ENCODE assay signal across 10 cellular contexts in the genomic region with DNA sequence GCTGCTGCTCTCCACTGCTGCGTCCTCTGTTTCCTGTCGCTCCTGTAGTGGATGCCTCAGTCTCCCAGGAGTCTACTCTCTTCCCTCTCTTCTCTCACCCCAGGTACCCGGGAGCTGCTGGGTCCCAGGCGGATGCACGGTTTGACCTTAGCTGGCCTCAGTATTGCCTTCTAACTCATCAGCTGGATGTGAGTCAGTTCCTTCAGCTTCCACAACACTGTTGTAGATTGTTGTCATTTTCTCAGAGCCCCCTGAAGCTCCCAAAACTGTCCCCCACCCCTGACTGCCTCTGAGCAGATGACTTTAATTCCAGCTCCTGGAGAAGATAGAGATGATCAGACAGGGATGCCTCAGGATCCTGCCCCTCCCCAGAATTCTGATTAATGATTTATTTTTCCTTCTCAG. TPM values are rescaled to one million over a fixed set of nuclear protein-coding genes. Genes with fewer than 3 reads are reported as not detected.
DNase-seq lines count a peak whose midpoint lies in the region; ATAC-seq and TF ChIP-seq lines count a peak whose summit lies in the region.
"Had no signal": no experiment of that assay in that cellular context is flagged by ENCODE, and none has a peak within 500 bp of the region (broad histone marks: within the 10 kb centered on the region; RNA-seq: fewer than 3 reads in every experiment).

No MANE protein-coding gene starts in this region.

- H3F3A ChIP-seq in SK-N-SH (replicated peaks; ENCODE audit: insufficient read depth), result peaks cover 36% of the 10 kb centered on the region

- TF ChIP-seq CTCF in SK-N-SH (IDR thresholded peaks at IDR 0.05) (no peak), endothelial cell (IDR thresholded peaks at IDR 0.05; ENCODE audit: unreplicated experiment) (no peak), type B pancreatic cell (conservative IDR thresholded peaks at IDR 0.05) (no peak), GM10248 (IDR thresholded peaks at IDR 0.05; ENCODE audit: control extremely low read depth, extremely low read depth, low read depth, missing control alignments) (no peak)

- peak overlapping the region in 1 of 2 experiments; percentile 19; a peak in 1 of 4 replicates for H3K4me3 ChIP-seq in SK-N-SH (ENCODE audit: low read depth in 2 of 2, low read length in 1 of 2)

- DNase-seq in activated naive CD4-positive, alpha-beta T cell treated with anti-CD3 and anti-CD28 coated beads for 36 hours, result peak; percentile 18
- no peak for DNase-seq in activated naive CD4-positive, alpha-beta T cell treated with anti-CD3 and anti-CD28 coated beads, Interleukin-2, amount 50 U/mL, for 16 hours
- DNase-seq in SK-N-SH (no peak), endothelial cell (ENCODE audit: low spot score) (no peak), type B pancreatic cell (ENCODE audit: extremely low spot score, unreplicated experiment) (no peak), GM10248 (ENCODE audit: extremely low spot score) (no peak)
- DNase-seq: BE2C, NCI-H1417 treated with DMSO at 0.1 percent for 48 hours had no signal

- peaks cover 24% of the 10 kb centered on the region for H3K4me1 Mint-ChIP-seq in activated naive CD4-positive, alpha-beta T cell treated with anti-CD3 and anti-CD28 coated beads for 36 hours (ENCODE audit: low read depth)
- H3K4me1 Mint-ChIP-seq in endothelial cell (ENCODE audit: unreplicated experiment) (peaks cover 19% of the 10 kb centered on the region), type B pancreatic cell (ENCODE audit: unreplicated experiment) (peaks cover 6% of the 10 kb centered on the region)

- H3K27ac ChIP-seq in SK-N-SH (ENCODE audit: low read depth in 2 of 2, low read length in 1 of 2), result peak overlapping the region; percentile 39 to 95; a peak in 3 of 4 replicates

- peaks cover 9% of the 10 kb centered on the region; the same call in 1 of the 2 replicates for H4K20me1 ChIP-seq in SK-N-SH (ENCODE audit: insufficient read depth)

- no peak for TF ChIP-seq EP300 in SK-N-SH (IDR thresholded peaks at IDR 0.05; ENCODE audit: borderline replicate concordance in 1 of 2, low read depth in 1 of 2, low read length in 1 of 2)

- no peak overlapping the region for H3K4me3 Mint-ChIP-seq in activated naive CD4-positive, alpha-beta T cell treated with anti-CD3 and anti-CD28 coated beads for 36 hours
- H3K4me3 Mint-ChIP-seq in endothelial cell (ENCODE audit: unreplicated experiment), result no peak overlapping the region
- H3K4me3 Mint-ChIP-seq in type B pancreatic cell, result no peak overlapping the region

- H3K9me3 Mint-ChIP-seq in activated naive CD4-positive, alpha-beta T cell treated with anti-CD3 and anti-CD28 coated beads for 36 hours, result peaks cover 11% of the 10 kb centered on the region
- H3K9me3 Mint-ChIP-seq in endothelial cell (ENCODE audit: unreplicated experiment) (peaks cover 7% of the 10 kb centered on the region), type B pancreatic cell (peaks cover 11% of the 10 kb centered on the region)

- no peaks in the 10 kb centered on the region for H3K36me3 Mint-ChIP-seq in activated naive CD4-positive, alpha-beta T cell treated with anti-CD3 and anti-CD28 coated beads for 36 hours (ENCODE audit: low read depth)
- H3K36me3 Mint-ChIP-seq in endothelial cell (ENCODE audit: low read depth, unreplicated experiment) (peaks cover 3% of the 10 kb centered on the region), type B pancreatic cell (no peaks in the 10 kb centered on the region)

- WGBS in SK-N-SH (ENCODE audit: low lambda C conversion rate), result 39% methylated on average over 5 of the region's 5 CpGs

- peaks cover 12 to 40% of the 10 kb centered on the region in 2 experiments for H3K4me1 ChIP-seq in SK-N-SH (ENCODE audit: control insufficient read depth in 1 of 2, insufficient read depth in 2 of 2, low read depth in 1 of 2, low read length in 1 of 2)
- H3K4me1 ChIP-seq: BE2C had no signal

- peak overlapping the region; percentile 82 for H3K27ac Mint-ChIP-seq in activated naive CD4-positive, alpha-beta T cell treated with anti-CD3 and anti-CD28 coated beads for 36 hours
- H3K27ac Mint-ChIP-seq in endothelial cell (ENCODE audit: unreplicated experiment) (peak overlapping the region; percentile 92), type B pancreatic cell (peak overlapping the region; percentile 66)

- intact Hi-C loops in activated naive CD4-positive, alpha-beta T cell treated with anti-CD3 and anti-CD28 coated beads for 36 hours (cut with micrococcal nuclease), result loop anchor here (5.0 to 10.0 kb wide), 6 partner anchors 111 to 1274 kb away; partner anchors contain the start of genes DEGS1 and WDR26

- H3K36me3 ChIP-seq in SK-N-SH (replicated peaks in 1 of 2; ENCODE audit: control insufficient read depth in 1 of 2, insufficient read depth in 2 of 2, low read length in 1 of 2), result peaks cover 0 to 14% of the 10 kb centered on the region in 2 experiments
- H3K36me3 ChIP-seq: BE2C had no signal

- H3K9me3 ChIP-seq in SK-N-SH, result no peaks in the 10 kb centered on the region
- H3K9me3 ChIP-seq: BE2C had no signal

- TF ChIP-seq RAD21 in SK-N-SH (IDR thresholded peaks at IDR 0.05; ENCODE audit: low read length), result no peak

- H3K27me3 Mint-ChIP-seq in activated naive CD4-positive, alpha-beta T cell treated with anti-CD3 and anti-CD28 coated beads for 36 hours (ENCODE audit: low read depth), result peaks cover 30% of the 10 kb centered on the region
- H3K27me3 Mint-ChIP-seq in endothelial cell (ENCODE audit: unreplicated experiment) (peaks cover 18% of the 10 kb centered on the region), type B pancreatic cell (peaks cover 71% of the 10 kb centered on the region)

- CTCF ChIA-PET in activated naive CD4-positive, alpha-beta T cell treated with anti-CD3 and anti-CD28 coated beads for 36 hours (lab: Charles Lee), result interaction anchor here (0.6 to 1.3 kb wide), 3 partner anchors 10 to 166 kb away, joined by 3 read pairs; no protein-coding TSS in a partner anchor
- CTCF ChIA-PET in SK-N-SH (lab: Yijun Ruan, JAX) (interaction anchor here (2.4 kb wide), 1 partner anchor 21 kb away, joined by 9 read pairs; no protein-coding TSS in a partner anchor), GM10248 (lab: Yijun Ruan, JAX) (interaction anchor here (0.9 to 2.3 kb wide), 4 partner anchors 9 to 75 kb away, joined by 3 to 6 read pairs (median 3); no protein-coding TSS in a partner anchor)

- peak overlapping the region; percentile 71 for H3K9ac ChIP-seq in SK-N-SH

- H3K9me2 ChIP-seq in SK-N-SH, result no peaks in the 10 kb centered on the region

- ATAC-seq in GM18519 (IDR thresholded peaks at IDR 0.05; ENCODE audit: low FRiP score, unreplicated experiment) (no peak), esophagus mucosa (no peak)

- peak overlapping the region; percentile 61 for H3K4me2 ChIP-seq in SK-N-SH

- no peaks in the 10 kb centered on the region for H3K27me3 ChIP-seq in SK-N-SH (ENCODE audit: insufficient read depth)

- peaks cover 81% of the 10 kb centered on the region for H3K79me2 ChIP-seq in SK-N-SH (ENCODE audit: insufficient read depth)

- POLR2A ChIA-PET in SK-N-SH (lab: Yijun Ruan, JAX) (no interaction called here), GM10248 (lab: Yijun Ruan, JAX) (no interaction called here)

- H2AFZ ChIP-seq in SK-N-SH (ENCODE audit: low read depth), result no peak overlapping the region

TF ChIP-seq in SK-N-SH, 30 proteins besides CTCF, POLR2A, EP300 and RAD21 (continues in another document):
- TF ChIP-seq, protein P1, sequence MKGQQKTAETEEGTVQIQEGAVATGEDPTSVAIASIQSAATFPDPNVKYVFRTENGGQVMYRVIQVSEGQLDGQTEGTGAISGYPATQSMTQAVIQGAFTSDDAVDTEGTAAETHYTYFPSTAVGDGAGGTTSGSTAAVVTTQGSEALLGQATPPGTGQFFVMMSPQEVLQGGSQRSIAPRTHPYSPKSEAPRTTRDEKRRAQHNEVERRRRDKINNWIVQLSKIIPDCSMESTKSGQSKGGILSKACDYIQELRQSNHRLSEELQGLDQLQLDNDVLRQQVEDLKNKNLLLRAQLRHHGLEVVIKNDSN (IDR thresholded peaks at IDR 0.05; ENCODE audit: borderline replicate concordance, low read depth), result no peak
- TF ChIP-seq FOXJ3 (CRISPR knock-in tag; IDR thresholded peaks at IDR 0.05) (no peak), FOXM1 (IDR thresholded peaks at IDR 0.05; ENCODE audit: low read depth) (no peak), NFIC (IDR thresholded peaks at IDR 0.05; ENCODE audit: borderline replicate concordance) (no peak), YY1 (IDR thresholded peaks at IDR 0.05; ENCODE audit: low read depth) (no peak), EZH2phosphoT487 (IDR thresholded peaks at IDR 0.05; ENCODE audit: borderline replicate concordance, low read depth) (no peak), FOSL2 (IDR thresholded peaks at IDR 0.05; ENCODE audit: borderline replicate concordance, low read depth) (peak; percentile 56; the same call in 1 of the 2 replicates)
- TF ChIP-seq, protein P2, sequence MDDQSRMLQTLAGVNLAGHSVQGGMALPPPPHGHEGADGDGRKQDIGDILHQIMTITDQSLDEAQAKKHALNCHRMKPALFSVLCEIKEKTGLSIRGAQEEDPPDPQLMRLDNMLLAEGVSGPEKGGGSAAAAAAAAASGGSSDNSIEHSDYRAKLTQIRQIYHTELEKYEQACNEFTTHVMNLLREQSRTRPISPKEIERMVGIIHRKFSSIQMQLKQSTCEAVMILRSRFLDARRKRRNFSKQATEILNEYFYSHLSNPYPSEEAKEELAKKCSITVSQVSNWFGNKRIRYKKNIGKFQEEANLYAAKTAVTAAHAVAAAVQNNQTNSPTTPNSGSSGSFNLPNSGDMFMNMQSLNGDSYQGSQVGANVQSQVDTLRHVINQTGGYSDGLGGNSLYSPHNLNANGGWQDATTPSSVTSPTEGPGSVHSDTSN (IDR thresholded peaks at IDR 0.05), result peak; percentile 68

RNA-seq across cellular contexts. Expression of gene CNIH3, which starts 7.2 kb away (rescaled TPM):
- total RNA-seq in activated naive CD4-positive, alpha-beta T cell treated with anti-CD3 and anti-CD28 coated beads for 36 hours, result 1 to 10 TPM in 1 of 2 experiments, under 1 TPM in 1; 0.59 to 2.5 TPM
- polyA plus RNA-seq in SK-N-SH (2012; rRNA removed), result 18.8 and 19.1 TPM in 2 replicates
- polyA plus RNA-seq in SK-N-SH (2012; cell fraction: cytosol; rRNA removed), result 17.0 and 19.6 TPM in 2 replicates
- 16.5 and 21.3 TPM in 2 replicates for polyA plus RNA-seq in SK-N-SH (2012; cell fraction: nucleus; rRNA removed)
- total RNA-seq in endothelial cell (ENCODE audit: unreplicated experiment) (4.7 TPM), type B pancreatic cell (ENCODE audit: low replicate concordance) (1.8 and 4.5 TPM in 2 replicates), esophagus mucosa (2.1 TPM)
